ENCODE assay signal across 22 cellular contexts in the genomic region with DNA sequence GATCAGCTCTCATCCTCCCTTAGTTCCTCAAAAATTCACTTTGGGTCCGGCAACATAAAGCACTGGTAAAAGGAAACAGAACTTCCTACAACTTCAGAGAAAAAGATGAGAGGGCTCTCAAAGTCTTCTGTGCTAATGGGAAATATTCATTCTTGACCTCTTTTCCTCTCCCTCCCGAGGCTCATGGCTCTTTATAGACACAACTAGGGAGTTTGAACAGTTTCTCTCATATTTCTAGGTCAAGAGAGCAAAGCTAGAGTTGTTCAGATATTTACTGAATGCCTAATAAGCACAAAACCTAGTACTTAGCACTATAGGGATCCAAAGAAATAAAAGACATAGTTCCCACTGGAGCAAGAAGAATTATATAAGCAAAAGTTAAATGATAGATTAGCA.
DNase-seq lines count a peak whose midpoint lies in the region; ATAC-seq and TF ChIP-seq lines count a peak whose summit lies in the region.
"Had no signal": no experiment of that assay in that cellular context is flagged by ENCODE, and none has a peak within 500 bp of the region (broad histone marks: within the 10 kb centered on the region; RNA-seq: fewer than 3 reads in every experiment).

No MANE protein-coding gene starts in this region.

- WGBS in esophagus squamous epithelium, 2 donors = 24 to 34% methylated on average over 2 of the region's 2 CpGs

- H3K9me3 Mint-ChIP-seq in HFFc6 = no peaks in the 10 kb centered on the region
- H3K9me3 Mint-ChIP-seq: activated T-helper 2 cell treated with anti-CD3 and anti-CD28 coated beads, Interferon-gamma antibody, Interleukin-2, Interleukin-4, amounts not matched to agents 10 μg/mL and 5 μg/mL and 100 μg/mL, durations not matched to agents 14 hours and 24 hours and 36 hours had no signal

- H3K4me1 ChIP-seq in esophagus squamous epithelium (peaks cover 0 to 11% (median 5%) of the 10 kb centered on the region in 3 donors), muscle layer of duodenum (ENCODE audit: control insufficient read depth in 1 of 2, insufficient read depth in 2 of 2, low read length in 2 of 2) (no peaks in the 10 kb centered on the region), thoracic aorta (ENCODE audit: control insufficient read depth in 1 of 2, low read depth in 2 of 2) (peaks cover 24 to 62% of the 10 kb centered on the region in 2 donors)

- TF ChIP-seq CTCF in HFFc6 (IDR thresholded peaks at IDR 0.05) (no peak), esophagus squamous epithelium (IDR thresholded peaks at IDR 0.05) (no peak), thoracic aorta (IDR thresholded peaks at IDR 0.05) (no peak)

- peak overlapping the region in 3 of 4 donors; percentile 70 to 76 (median 74) for H3K27ac ChIP-seq in esophagus squamous epithelium
- H3K27ac ChIP-seq in muscle layer of duodenum (ENCODE audit: low read length) = peak overlapping the region; percentile 20
- H3K27ac ChIP-seq in thoracic aorta = peak overlapping the region; percentile 50 to 52
- H3K27ac ChIP-seq: cardiac muscle cell had no signal

- no peaks in the 10 kb centered on the region for H3K27me3 Mint-ChIP-seq in HFFc6 (ENCODE audit: insufficient read depth)
- H3K27me3 Mint-ChIP-seq: activated CD8-positive, alpha-beta memory T cell treated with anti-CD3 and anti-CD28 coated beads, Interleukin-2, amount 10 ng/mL, durations not matched to agents 7 days and 5 days had no signal

- H3K4me3 Mint-ChIP-seq in HFFc6 = peak overlapping the region; percentile 73
- H3K4me3 Mint-ChIP-seq: activated CD8-positive, alpha-beta memory T cell treated with anti-CD3 and anti-CD28 coated beads, Interleukin-2, amount 10 ng/mL, durations not matched to agents 7 days and 5 days; CD8-positive, alpha-beta memory T cell; naive B cell had no signal

- peaks cover 6% of the 10 kb centered on the region; the same call in 1 of the 2 replicates for H3K36me3 Mint-ChIP-seq in HFFc6 (ENCODE audit: low read depth)
- H3K36me3 Mint-ChIP-seq: activated CD8-positive, alpha-beta memory T cell treated with anti-CD3 and anti-CD28 coated beads, Interleukin-2, amount 10 ng/mL, durations not matched to agents 7 days and 5 days; CD8-positive, alpha-beta memory T cell; naive B cell had no signal

- no peak for ATAC-seq in thoracic aorta (ENCODE audit: insufficient number of reproducible peaks, low FRiP score, low read depth)
- no peak for ATAC-seq in HG02981 (IDR thresholded peaks at IDR 0.05; ENCODE audit: unreplicated experiment)
- ATAC-seq: activated CD8-positive, alpha-beta memory T cell treated with anti-CD3 and anti-CD28 coated beads, Interleukin-2, amount 10 ng/mL, durations not matched to agents 7 days and 5 days; K562 had no signal

- peak overlapping the region; percentile 75 for H3K27ac Mint-ChIP-seq in HFFc6
- H3K27ac Mint-ChIP-seq: activated CD8-positive, alpha-beta memory T cell treated with anti-CD3 and anti-CD28 coated beads, Interleukin-2, amount 10 ng/mL, durations not matched to agents 7 days and 5 days; activated T-helper 2 cell treated with anti-CD3 and anti-CD28 coated beads, Interferon-gamma antibody, Interleukin-2, Interleukin-4, amounts not matched to agents 10 μg/mL and 5 μg/mL and 100 μg/mL, durations not matched to agents 14 hours and 24 hours and 36 hours; CD8-positive, alpha-beta memory T cell had no signal

- peaks cover 93% of the 10 kb centered on the region for H3K4me1 Mint-ChIP-seq in HFFc6 (ENCODE audit: low read depth)
- H3K4me1 Mint-ChIP-seq: activated CD8-positive, alpha-beta memory T cell treated with anti-CD3 and anti-CD28 coated beads, Interleukin-2, amount 10 ng/mL, durations not matched to agents 7 days and 5 days; CD8-positive, alpha-beta memory T cell; naive B cell had no signal

- no peaks in the 10 kb centered on the region for H3K9me3 ChIP-seq in esophagus squamous epithelium
- no peaks in the 10 kb centered on the region for H3K9me3 ChIP-seq in muscle layer of duodenum (ENCODE audit: control insufficient read depth in 1 of 2, low read length in 2 of 2)
- no peaks in the 10 kb centered on the region for H3K9me3 ChIP-seq in thoracic aorta
- H3K9me3 ChIP-seq: ovary had no signal

- no peak overlapping the region for H3K4me3 ChIP-seq in esophagus squamous epithelium
- H3K4me3 ChIP-seq in muscle layer of duodenum (ENCODE audit: low read depth in 1 of 2, low read length in 2 of 2) = no peak overlapping the region
- H3K4me3 ChIP-seq in thoracic aorta = no peak overlapping the region
- H3K4me3 ChIP-seq: cardiac muscle cell, K562, ovary, skin epidermis had no signal

- intact Hi-C loops in esophagus squamous epithelium (cut with DNase I) = no loop called here

- no peaks in the 10 kb centered on the region for H3K36me3 ChIP-seq in esophagus squamous epithelium
- H3K36me3 ChIP-seq in muscle layer of duodenum (ENCODE audit: control insufficient read depth in 1 of 2, insufficient read depth in 2 of 2, low read length in 2 of 2) = no peaks in the 10 kb centered on the region
- H3K36me3 ChIP-seq in thoracic aorta = no peaks in the 10 kb centered on the region
- H3K36me3 ChIP-seq: cardiac muscle cell, ovary had no signal

- DNase-seq in HFFc6 (no peak), esophagus squamous epithelium (lab: John Stamatoyannopoulos, UW) (no peak), thoracic aorta (ENCODE audit: low spot score) (no peak), LoVo (ENCODE audit: low spot score) (no peak), OCI-M1 (lab: John Stamatoyannopoulos, UW) (no peak), KG1 (lab: John Stamatoyannopoulos, UW) (no peak)
- DNase-seq: activated CD4-positive, alpha-beta T cell treated with anti-CD3 and anti-CD28 coated beads for 48 hours; activated CD8-positive, alpha-beta memory T cell treated with anti-CD3 and anti-CD28 coated beads, Interleukin-2, amount 10 ng/mL, durations not matched to agents 7 days and 5 days; CD8-positive, alpha-beta memory T cell; DMS79 treated with DMSO at 0.1 percent for 48 hours; naive B cell; NCI-H1105 treated with DMSO at 0.1 percent for 48 hours; NCI-H526; ovary; substantia nigra; T-helper 1 cell had no signal

- H3K27me3 ChIP-seq in esophagus squamous epithelium = no peaks in the 10 kb centered on the region
- no peaks in the 10 kb centered on the region for H3K27me3 ChIP-seq in muscle layer of duodenum (ENCODE audit: low read depth, low read length)
- H3K27me3 ChIP-seq in thoracic aorta (replicated peaks; ENCODE audit: insufficient read depth) = no peaks in the 10 kb centered on the region
- H3K27me3 ChIP-seq: ovary had no signal

- TF ChIP-seq POLR2A in esophagus squamous epithelium (IDR thresholded peaks at IDR 0.05) = no peak

Comparison
In these comparisons a context has a peak if more than half of its experiments do, and no peak if none do; other contexts are left out.
1. H3K27ac ChIP-seq: peak in every context shown above with its lines; median percentile 74 in esophagus squamous epithelium; 51 in thoracic aorta; 20 in muscle layer of duodenum.